In the genomic region with DNA sequence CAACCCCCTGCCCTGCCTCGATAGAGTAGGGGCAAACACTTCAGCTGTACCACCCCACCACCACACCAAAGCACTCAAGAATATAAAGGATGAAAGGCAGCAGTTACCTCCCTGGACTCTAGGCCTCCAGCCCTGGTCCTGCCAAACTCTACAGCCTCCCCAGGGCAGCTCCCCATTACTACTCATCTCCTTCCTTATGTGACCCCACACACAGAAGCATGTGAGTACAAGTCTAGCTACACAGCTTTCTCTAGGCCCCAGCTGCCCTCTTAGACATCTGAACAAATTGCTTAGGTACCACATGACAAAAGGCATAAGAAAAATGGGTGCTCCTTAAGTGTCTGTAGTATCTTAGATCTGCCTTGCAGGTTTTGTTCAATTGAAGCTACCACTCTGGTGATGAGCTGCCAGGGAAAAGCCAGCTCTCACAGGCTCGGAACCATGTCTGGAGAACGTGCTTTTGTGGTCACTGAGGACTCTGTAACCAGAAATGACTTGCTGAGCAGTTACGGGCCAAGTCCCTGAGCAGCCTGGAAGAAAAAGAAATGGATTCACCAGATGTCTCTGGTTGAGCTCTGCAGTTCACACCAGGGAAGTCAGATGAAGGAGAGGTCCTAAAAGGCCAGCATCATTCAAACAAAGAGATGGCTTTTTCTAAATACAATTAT, we compare ENCODE assay signal across 1 cellular context.
TF ChIP-seq lines count a peak whose summit lies in the region.

No MANE protein-coding gene starts in this region.

TF ChIP-seq in K562, 482 proteins besides CTCF, POLR2A, EP300 and RAD21 (continued from another document):
- TF ChIP-seq, protein P1, sequence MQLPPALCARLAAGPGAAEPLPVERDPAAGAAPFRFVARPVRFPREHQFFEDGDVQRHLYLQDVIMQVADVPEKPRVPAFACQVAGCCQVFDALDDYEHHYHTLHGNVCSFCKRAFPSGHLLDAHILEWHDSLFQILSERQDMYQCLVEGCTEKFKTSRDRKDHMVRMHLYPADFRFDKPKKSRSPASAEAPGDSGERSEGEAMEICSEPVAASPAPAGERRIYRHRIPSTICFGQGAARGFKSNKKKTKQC (CRISPR knock-in tag; IDR thresholded peaks at IDR 0.05): no peak
- TF ChIP-seq ZBTB1 (CRISPR knock-in tag; IDR thresholded peaks at IDR 0.05; ENCODE audit: borderline replicate concordance, low read depth): 0 out of 2 replicates have a peak, but pooled peaks have one; percentile 34
- TF ChIP-seq, protein P2, sequence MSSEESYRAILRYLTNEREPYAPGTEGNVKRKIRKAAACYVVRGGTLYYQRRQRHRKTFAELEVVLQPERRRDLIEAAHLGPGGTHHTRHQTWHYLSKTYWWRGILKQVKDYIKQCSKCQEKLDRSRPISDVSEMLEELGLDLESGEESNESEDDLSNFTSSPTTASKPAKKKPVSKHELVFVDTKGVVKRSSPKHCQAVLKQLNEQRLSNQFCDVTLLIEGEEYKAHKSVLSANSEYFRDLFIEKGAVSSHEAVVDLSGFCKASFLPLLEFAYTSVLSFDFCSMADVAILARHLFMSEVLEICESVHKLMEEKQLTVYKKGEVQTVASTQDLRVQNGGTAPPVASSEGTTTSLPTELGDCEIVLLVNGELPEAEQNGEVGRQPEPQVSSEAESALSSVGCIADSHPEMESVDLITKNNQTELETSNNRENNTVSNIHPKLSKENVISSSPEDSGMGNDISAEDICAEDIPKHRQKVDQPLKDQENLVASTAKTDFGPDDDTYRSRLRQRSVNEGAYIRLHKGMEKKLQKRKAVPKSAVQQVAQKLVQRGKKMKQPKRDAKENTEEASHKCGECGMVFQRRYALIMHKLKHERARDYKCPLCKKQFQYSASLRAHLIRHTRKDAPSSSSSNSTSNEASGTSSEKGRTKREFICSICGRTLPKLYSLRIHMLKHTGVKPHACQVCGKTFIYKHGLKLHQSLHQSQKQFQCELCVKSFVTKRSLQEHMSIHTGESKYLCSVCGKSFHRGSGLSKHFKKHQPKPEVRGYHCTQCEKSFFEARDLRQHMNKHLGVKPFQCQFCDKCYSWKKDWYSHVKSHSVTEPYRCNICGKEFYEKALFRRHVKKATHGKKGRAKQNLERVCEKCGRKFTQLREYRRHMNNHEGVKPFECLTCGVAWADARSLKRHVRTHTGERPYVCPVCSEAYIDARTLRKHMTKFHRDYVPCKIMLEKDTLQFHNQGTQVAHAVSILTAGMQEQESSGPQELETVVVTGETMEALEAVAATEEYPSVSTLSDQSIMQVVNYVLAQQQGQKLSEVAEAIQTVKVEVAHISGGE (CRISPR knock-in tag; IDR thresholded peaks at IDR 0.05): 0 out of 6 replicates have a peak, but pooled peaks of 1 of the 3 experiments have one; percentile 9
